Comparison of ENCODE assay signal across 13 cellular contexts in the genomic region with DNA sequence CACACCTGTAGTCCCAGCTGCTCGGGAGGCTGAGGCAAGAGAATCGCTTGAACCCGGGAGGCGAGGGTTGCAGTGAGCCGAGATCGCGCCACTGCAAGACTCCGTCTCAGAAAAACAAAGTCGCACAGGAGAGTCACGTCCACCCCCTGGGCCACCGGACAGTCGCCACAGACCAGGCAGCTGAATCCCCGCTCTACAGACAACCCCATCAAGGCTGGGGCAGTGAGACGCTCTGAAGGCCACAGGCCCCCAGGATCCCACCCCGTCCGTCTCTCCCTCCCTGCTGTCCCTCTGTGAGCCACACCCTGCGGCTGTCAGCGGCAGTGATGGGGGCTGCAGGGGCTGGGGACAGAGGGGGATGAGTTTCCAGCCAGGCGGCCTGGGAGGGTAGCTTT. TPM values are rescaled to one million over a fixed set of nuclear protein-coding genes. Genes with fewer than 3 reads are reported as not detected.
DNase-seq lines count a peak whose midpoint lies in the region; ATAC-seq and TF ChIP-seq lines count a peak whose summit lies in the region.
"Had no signal": no experiment of that assay in that cellular context is flagged by ENCODE, and none has a peak within 500 bp of the region (broad histone marks: within the 10 kb centered on the region; RNA-seq: fewer than 3 reads in every experiment).

No MANE protein-coding gene starts in this region.

- no peak for TF ChIP-seq CTCF in heart left ventricle (IDR thresholded peaks at IDR 0.05)
- no peak for TF ChIP-seq CTCF in endodermal cell (conservative IDR thresholded peaks at IDR 0.05)
- TF ChIP-seq CTCF in upper lobe of right lung (IDR thresholded peaks at IDR 0.05), result no peak

- H3K9me3 ChIP-seq in heart left ventricle, result no peaks in the 10 kb centered on the region
- no peaks in the 10 kb centered on the region for H3K9me3 ChIP-seq in endodermal cell (ENCODE audit: control insufficient read depth, low read length)
- H3K9me3 ChIP-seq in upper lobe of right lung, result no peaks in the 10 kb centered on the region

- H2AK5ac ChIP-seq in mesendoderm (ENCODE audit: low read length), result peak overlapping the region; percentile 32

- H3K4ac ChIP-seq in mesendoderm (ENCODE audit: low read depth, low read length), result peak overlapping the region; percentile 46

- H3K79me2 ChIP-seq in mesendoderm (ENCODE audit: control insufficient read depth, insufficient read depth, low read length), result peaks cover 1% of the 10 kb centered on the region

- no peaks in the 10 kb centered on the region for H3K27me3 Mint-ChIP-seq in endodermal cell (ENCODE audit: insufficient read depth)
- H3K27me3 Mint-ChIP-seq in activated naive CD8-positive, alpha-beta T cell treated with anti-CD3 and anti-CD28 coated beads for 36 hours, result no peaks in the 10 kb centered on the region

- peak overlapping the region; percentile 51 for H3K18ac ChIP-seq in mesendoderm (ENCODE audit: low read length)

- WGBS in heart left ventricle, 4 donors, result 79 to 94% (median 83%) methylated on average over 12 to 19 of the region's 19 CpGs
- 83 to 93% methylated on average over 12 to 19 of the region's 19 CpGs for WGBS in endodermal cell (ENCODE audit: insufficient coverage in 1 of 2, insufficient read length in 1 of 2), 2 experiments
- WGBS in mesendoderm (ENCODE audit: extremely low coverage, insufficient coverage, low lambda C conversion rate), result no CpG with 5 or more reads among the region's 19 CpGs

- no peak overlapping the region for H4K5ac ChIP-seq in mesendoderm (ENCODE audit: low read length)

- DNase-seq in heart left ventricle, result no peak
- DNase-seq in left ventricle myocardium superior, result no peak
- DNase-seq in endodermal cell, result no peak
- DNase-seq in mesendoderm, result no peak
- DNase-seq in upper lobe of right lung, result no peak
- no peak for DNase-seq in activated naive CD8-positive, alpha-beta T cell treated with anti-CD3 and anti-CD28 coated beads for 36 hours
- DNase-seq: activated CD4-positive, CD25-positive, alpha-beta regulatory T cell; NCI-H1930 had no signal

- intact Hi-C loops in heart left ventricle (cut with DNase I), result no loop called here
- intact Hi-C loops in left ventricle myocardium superior (cut with micrococcal nuclease), result no loop called here
- intact Hi-C loops in upper lobe of right lung (cut with DNase I), result no loop called here

- no peak overlapping the region for H2BK5ac ChIP-seq in mesendoderm (ENCODE audit: low read length)

- no peak overlapping the region for H4K8ac ChIP-seq in mesendoderm (ENCODE audit: low read depth, low read length)

- H3K27ac ChIP-seq in heart left ventricle (peak overlapping the region; percentile 22 to 89 (median 72)), endodermal cell (ENCODE audit: low read depth, low read length) (no peak overlapping the region), mesendoderm (ENCODE audit: low read depth, low read length) (peak overlapping the region; percentile 74), upper lobe of right lung (peak overlapping the region; percentile 84)

- H3K27me3 ChIP-seq in heart left ventricle, result peaks cover 0 to 4% (median 0%) of the 10 kb centered on the region in 9 donors
- no peaks in the 10 kb centered on the region for H3K27me3 ChIP-seq in endodermal cell (ENCODE audit: control insufficient read depth, insufficient read depth, low read length, poor library complexity, severe bottlenecking)
- H3K27me3 ChIP-seq in mesendoderm (ENCODE audit: insufficient read depth, low read length, poor library complexity), result no peaks in the 10 kb centered on the region
- no peaks in the 10 kb centered on the region for H3K27me3 ChIP-seq in upper lobe of right lung

- H3K9ac ChIP-seq in endodermal cell (ENCODE audit: extremely low read depth, low read length, poor library complexity, severe bottlenecking), result peak overlapping the region; percentile 98
- H3K9ac ChIP-seq in mesendoderm (ENCODE audit: low read length), result peak overlapping the region; percentile 39

- H3K9me3 Mint-ChIP-seq in endodermal cell, result peaks cover 3% of the 10 kb centered on the region
- no peaks in the 10 kb centered on the region for H3K9me3 Mint-ChIP-seq in activated naive CD8-positive, alpha-beta T cell treated with anti-CD3 and anti-CD28 coated beads for 36 hours

- peak overlapping the region; percentile 58 for H3K4me3 Mint-ChIP-seq in endodermal cell
- no peak overlapping the region for H3K4me3 Mint-ChIP-seq in activated naive CD8-positive, alpha-beta T cell treated with anti-CD3 and anti-CD28 coated beads for 36 hours

- peak overlapping the region; percentile 80 for H3K23ac ChIP-seq in mesendoderm (ENCODE audit: low read length)

- H3K4me3 ChIP-seq in heart left ventricle (peak overlapping the region; percentile 5 to 51 (median 32)), endodermal cell (ENCODE audit: low read length) (peak overlapping the region; percentile 81), mesendoderm (ENCODE audit: low read length) (no peak overlapping the region), upper lobe of right lung (peak overlapping the region; percentile 46)

- peak overlapping the region; percentile 21 for H3K4me2 ChIP-seq in mesendoderm (ENCODE audit: low read length)

- H3K36me3 ChIP-seq in heart left ventricle (no peaks in the 10 kb centered on the region), endodermal cell (ENCODE audit: control insufficient read depth, insufficient read depth, low read length) (no peaks in the 10 kb centered on the region), mesendoderm (ENCODE audit: control insufficient read depth, insufficient read depth, low read length) (no peaks in the 10 kb centered on the region), upper lobe of right lung (no peaks in the 10 kb centered on the region)

- H2BK120ac ChIP-seq in mesendoderm (ENCODE audit: low read depth, low read length), result peak overlapping the region; percentile 14

- no peak for TF ChIP-seq POLR2A in heart left ventricle (IDR thresholded peaks at IDR 0.05)

- peak overlapping the region; percentile 99 for H3K27ac Mint-ChIP-seq in endodermal cell
- H3K27ac Mint-ChIP-seq in activated naive CD8-positive, alpha-beta T cell treated with anti-CD3 and anti-CD28 coated beads for 36 hours, result no peak overlapping the region

- peaks cover 0 to 38% (median 13%) of the 10 kb centered on the region in 12 donors for H3K4me1 ChIP-seq in heart left ventricle
- H3K4me1 ChIP-seq in endodermal cell (ENCODE audit: control insufficient read depth, insufficient read depth, low read length), result no peaks in the 10 kb centered on the region
- no peaks in the 10 kb centered on the region for H3K4me1 ChIP-seq in mesendoderm (ENCODE audit: control insufficient read depth, low read depth, low read length)
- peaks cover 24% of the 10 kb centered on the region for H3K4me1 ChIP-seq in upper lobe of right lung

- H3K79me1 ChIP-seq in mesendoderm (ENCODE audit: low read length), result peaks cover 2% of the 10 kb centered on the region

- peaks cover 14% of the 10 kb centered on the region for H3K4me1 Mint-ChIP-seq in endodermal cell
- H3K4me1 Mint-ChIP-seq in activated naive CD8-positive, alpha-beta T cell treated with anti-CD3 and anti-CD28 coated beads for 36 hours, result no peaks in the 10 kb centered on the region

- peaks cover 17% of the 10 kb centered on the region for H3K36me3 Mint-ChIP-seq in endodermal cell (ENCODE audit: low read depth)
- no peaks in the 10 kb centered on the region for H3K36me3 Mint-ChIP-seq in activated naive CD8-positive, alpha-beta T cell treated with anti-CD3 and anti-CD28 coated beads for 36 hours

- no peak for ATAC-seq in heart left ventricle
- no peak for ATAC-seq in left ventricle myocardium superior
- ATAC-seq in upper lobe of right lung, result no peak
- no peak for ATAC-seq in GM21576 (IDR thresholded peaks at IDR 0.05; ENCODE audit: unreplicated experiment)
- no peak for ATAC-seq in GM21528 (IDR thresholded peaks at IDR 0.05; ENCODE audit: low FRiP score, unreplicated experiment)

- no peak overlapping the region for H2BK15ac ChIP-seq in mesendoderm (replicated peaks; ENCODE audit: low read depth)

- peak overlapping the region; percentile 86 for H3K56ac ChIP-seq in mesendoderm (ENCODE audit: low read length)

RNA-seq across cellular contexts. Expression of a gene that starts 15.5 kb away (rescaled TPM):
- total RNA-seq in heart left ventricle, result 100 to 1,000 TPM in 1 of 9 donors, 10 to 100 TPM in 8; 47.6 to 144 (median 55.6) TPM
- 10 to 100 TPM; 39.2 to 52.2 TPM for polyA plus RNA-seq in heart left ventricle
- 58.1 TPM for total RNA-seq in left ventricle myocardium superior
- total RNA-seq in endodermal cell, result 100 to 1,000 TPM; 647 to 694 TPM
- polyA plus RNA-seq in endodermal cell (2013, experiment 1 of 2), result 360 TPM
- polyA plus RNA-seq in endodermal cell (2013, experiment 2 of 2), result 328 TPM
- 817 TPM for polyA plus RNA-seq in mesendoderm (2013, experiment 1 of 2)
- 771 TPM for polyA plus RNA-seq in mesendoderm (2013, experiment 2 of 2)
- 245 TPM for total RNA-seq in upper lobe of right lung
- 100 to 1,000 TPM; 799 to 818 TPM for total RNA-seq in activated naive CD8-positive, alpha-beta T cell treated with anti-CD3 and anti-CD28 coated beads for 36 hours

RNA-seq across cellular contexts. Expression of a gene that starts 30.9 kb away (rescaled TPM):
- total RNA-seq in heart left ventricle (1 to 10 TPM in 1 of 9 donors, not detected in 8; 1.1 TPM), left ventricle myocardium superior (not detected), endodermal cell (under 1 TPM in 1 of 2 donors, not detected in 1; 0.11 TPM), upper lobe of right lung (15.9 TPM)
- under 1 TPM in 1 of 2 donors, not detected in 1; 0.06 TPM for polyA plus RNA-seq in heart left ventricle
- 0.18 TPM for polyA plus RNA-seq in endodermal cell (2013, experiment 1 of 2)
- 0.21 TPM for polyA plus RNA-seq in endodermal cell (2013, experiment 2 of 2)
- polyA plus RNA-seq in mesendoderm (2013, experiment 1 of 2), result 0.11 TPM
- 0.14 TPM for polyA plus RNA-seq in mesendoderm (2013, experiment 2 of 2)
- under 1 TPM in 1 of 2 experiments, not detected in 1; 0.10 TPM for total RNA-seq in activated naive CD8-positive, alpha-beta T cell treated with anti-CD3 and anti-CD28 coated beads for 36 hours
- total RNA-seq: mononuclear cell, subcutaneous adipose tissue had no signal

RNA-seq across cellular contexts. Expression of a gene that starts 40.0 kb away (rescaled TPM):
- total RNA-seq in heart left ventricle (under 1 TPM in 3 of 9 donors, not detected in 6; 0.10 to 0.50 (median 0.14) TPM), left ventricle myocardium superior (not detected), endodermal cell (100 to 1,000 TPM; 110 to 111 TPM), upper lobe of right lung (0.46 TPM)
- polyA plus RNA-seq in heart left ventricle, result not detected
- polyA plus RNA-seq in endodermal cell (2013, experiment 1 of 2), result 157 TPM
- polyA plus RNA-seq in endodermal cell (2013, experiment 2 of 2), result 150 TPM
- 15.2 TPM for polyA plus RNA-seq in mesendoderm (2013, experiment 1 of 2)
- 15.1 TPM for polyA plus RNA-seq in mesendoderm (2013, experiment 2 of 2)
- not detected for total RNA-seq in activated naive CD8-positive, alpha-beta T cell treated with anti-CD3 and anti-CD28 coated beads for 36 hours
- total RNA-seq: mononuclear cell, subcutaneous adipose tissue had no signal

RNA-seq across cellular contexts. Expression of a gene that starts 45.8 kb away (rescaled TPM):
- total RNA-seq in heart left ventricle (1 to 10 TPM in 1 of 9 donors, under 1 TPM in 1, not detected in 7; 0.20 to 3.3 TPM), left ventricle myocardium superior (not detected), endodermal cell (1 to 10 TPM; 2.5 to 3.7 TPM), upper lobe of right lung (0.75 TPM)
- under 1 TPM in 1 of 2 donors, not detected in 1; 0.11 TPM for polyA plus RNA-seq in heart left ventricle
- 1.2 TPM for polyA plus RNA-seq in endodermal cell (2013, experiment 1 of 2)
- polyA plus RNA-seq in endodermal cell (2013, experiment 2 of 2), result 1.2 TPM
- polyA plus RNA-seq in mesendoderm (2013, experiment 1 of 2), result 0.04 TPM
- 0.04 TPM for polyA plus RNA-seq in mesendoderm (2013, experiment 2 of 2)
- not detected for total RNA-seq in activated naive CD8-positive, alpha-beta T cell treated with anti-CD3 and anti-CD28 coated beads for 36 hours
- total RNA-seq: A172 had no signal

RNA-seq across cellular contexts. Expression of a gene that starts 59.0 kb away (rescaled TPM):
- total RNA-seq in heart left ventricle (under 1 TPM in 1 of 9 donors, not detected in 8; 0.40 TPM), left ventricle myocardium superior (not detected), endodermal cell (not detected), upper lobe of right lung (not detected)
- polyA plus RNA-seq in heart left ventricle, result under 1 TPM in 1 of 2 donors, not detected in 1; 0.11 TPM
- polyA plus RNA-seq in endodermal cell (2013, experiment 1 of 2), result 0.61 TPM
- polyA plus RNA-seq in endodermal cell (2013, experiment 2 of 2), result 0.29 TPM
- not detected for polyA plus RNA-seq in mesendoderm (2013, experiment 1 of 2)
- 0.04 TPM for polyA plus RNA-seq in mesendoderm (2013, experiment 2 of 2)
- not detected for total RNA-seq in activated naive CD8-positive, alpha-beta T cell treated with anti-CD3 and anti-CD28 coated beads for 36 hours
- total RNA-seq: subcutaneous adipose tissue had no signal

Comparison
In these comparisons a context has a peak if more than half of its experiments do, and no peak if none do; other contexts are left out.
1. RNA of a gene that starts 40.0 kb away (total RNA-seq): 110 to 111 TPM in endodermal cell; 0.46 TPM in upper lobe of right lung (single experiment), not detected in activated naive CD8-positive, alpha-beta T cell treated with anti-CD3 and anti-CD28 coated beads for 36 hours, 0.10 to 0.50 TPM in heart left ventricle and not detected in left ventricle myocardium superior (single experiment); every median in the first group is over 10 times any median in the second.